ENCODE assay signal across 21 cellular contexts in the genomic region with DNA sequence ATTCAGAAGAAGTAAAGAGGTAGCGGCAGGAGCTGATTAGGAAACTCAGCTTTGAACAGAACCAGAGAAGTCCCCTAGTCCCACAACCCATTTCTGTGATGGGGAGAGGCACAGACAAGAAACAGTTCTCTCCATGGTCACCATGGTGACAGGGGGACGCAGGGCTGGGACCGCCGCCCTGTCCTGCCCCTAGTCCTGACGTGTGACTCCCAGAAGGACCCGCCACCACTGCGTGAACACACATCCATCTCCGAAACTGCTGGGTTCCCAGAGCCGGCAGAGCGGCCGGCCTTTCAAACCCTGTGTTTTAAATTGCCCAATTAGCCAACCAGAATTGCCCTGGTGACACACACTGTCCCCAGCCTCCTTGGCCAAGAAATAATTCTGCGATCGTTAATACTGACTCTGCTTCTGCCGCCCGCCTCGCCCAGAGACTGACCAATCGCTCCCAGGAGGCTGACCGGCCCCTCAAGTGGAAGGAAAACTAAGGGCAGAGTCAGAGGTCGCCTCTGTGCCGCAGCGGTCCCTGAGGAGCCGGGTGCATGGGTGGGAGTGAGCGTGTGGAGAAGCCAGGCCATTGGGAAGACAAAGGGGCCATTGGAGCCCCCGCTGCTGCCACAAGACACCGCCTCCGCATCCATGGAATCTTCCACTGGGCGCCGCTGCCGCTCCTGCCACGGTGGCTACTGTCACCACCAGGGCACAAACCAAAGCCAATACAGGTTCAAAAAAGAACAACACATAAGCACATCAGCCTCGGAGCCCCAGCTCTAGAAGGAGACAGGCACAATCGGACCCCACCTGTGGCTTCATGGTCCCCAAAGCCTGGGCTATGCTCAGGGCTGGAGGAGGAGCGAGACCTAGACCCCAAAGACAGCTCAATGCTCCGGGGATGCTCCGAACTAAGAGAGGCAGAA.
DNase-seq lines count a peak whose midpoint lies in the region; TF ChIP-seq lines count a peak whose summit lies in the region.
"Had no signal": no experiment of that assay in that cellular context is flagged by ENCODE, and none has a peak within 500 bp of the region (broad histone marks: within the 10 kb centered on the region; RNA-seq: fewer than 3 reads in every experiment).

No MANE protein-coding gene starts in this region.

- no peak overlapping the region for H2AK5ac ChIP-seq in trophoblast cell (ENCODE audit: low read length)

- H3K36me3 ChIP-seq in trophoblast cell (ENCODE audit: control insufficient read depth in 1 of 2, insufficient read depth in 2 of 2, low read length in 2 of 2): no peaks in the 10 kb centered on the region
- H3K36me3 ChIP-seq: Peyer's patch had no signal

- H4K8ac ChIP-seq in trophoblast cell (ENCODE audit: low read depth, low read length): no peak overlapping the region

- peaks cover 12 to 16% of the 10 kb centered on the region in 2 experiments for H3K4me1 ChIP-seq in trophoblast cell (ENCODE audit: control insufficient read depth in 1 of 2, insufficient read depth in 2 of 2, low read length in 2 of 2)
- H3K4me1 ChIP-seq: body of pancreas, parathyroid adenoma, Peyer's patch had no signal

- H3K27me3 ChIP-seq in trophoblast cell (ENCODE audit: insufficient read depth, low read length): no peaks in the 10 kb centered on the region
- H3K27me3 ChIP-seq: body of pancreas, Peyer's patch had no signal

- H3K4me1 Mint-ChIP-seq in CD14-positive monocyte: peaks cover 8% of the 10 kb centered on the region
- H3K4me1 Mint-ChIP-seq in activated CD4-positive, alpha-beta T cell treated with anti-CD3 and anti-CD28 coated beads, Interleukin-2, amount 10 ng/mL, durations not matched to agents 24 days and 14 days: no peaks in the 10 kb centered on the region
- H3K4me1 Mint-ChIP-seq: CD8-positive, alpha-beta memory T cell had no signal

- H4K91ac ChIP-seq in trophoblast cell (ENCODE audit: low read depth, low read length): peak overlapping the region; percentile 18

- peak overlapping the region; percentile 68 for H2BK12ac ChIP-seq in trophoblast cell (ENCODE audit: low read length)

- H3K4ac ChIP-seq in trophoblast cell (ENCODE audit: low read depth, low read length): no peak overlapping the region

- no CpG with 5 or more reads among the region's 35 CpGs for WGBS in trophoblast cell (ENCODE audit: extremely low coverage, insufficient coverage, insufficient read length)

- peak; percentile 25 for DNase-seq in COLO668 (lab: John Stamatoyannopoulos, UW; ENCODE audit: unreplicated experiment)
- no peak for DNase-seq in LNCaP clone FGC (ENCODE audit: low read depth)
- DNase-seq in iPS-NIHi7 (ENCODE audit: extremely low spot score): peak; percentile 52
- DNase-seq in trophoblast cell: no peak
- no peak for DNase-seq in CD14-positive monocyte (ENCODE audit: low spot score)
- DNase-seq in activated CD4-positive, alpha-beta T cell treated with anti-CD3 and anti-CD28 coated beads, Interleukin-2, amount 10 ng/mL, durations not matched to agents 24 days and 14 days: no peak
- DNase-seq in GDM1 (lab: John Stamatoyannopoulos, UW): no peak
- DNase-seq: activated CD4-positive, alpha-beta T cell treated with anti-CD3 and anti-CD28 coated beads for 1 hour; activated CD8-positive, alpha-beta memory T cell treated with anti-CD3 and anti-CD28 coated beads, Interleukin-2, amount 50 U/mL, for 4 hours; body of pancreas; DMS79 treated with DMSO at 0.1 percent for 48 hours; NCI-H1417 treated with DMSO at 0.1 percent for 48 hours; Peyer's patch; stimulated activated CD4-positive, alpha-beta T cell treated with anti-CD3 and anti-CD28 coated beads, Interleukin-4, amount 100 ng/mL, for 24 hours; T-helper 9 cell had no signal

- no peaks in the 10 kb centered on the region for H3K79me2 ChIP-seq in trophoblast cell (ENCODE audit: control insufficient read depth, insufficient read depth, low read length, poor library complexity)
- H3K79me2 ChIP-seq: parathyroid adenoma had no signal

- no peaks in the 10 kb centered on the region for H3K36me3 Mint-ChIP-seq in CD14-positive monocyte
- H3K36me3 Mint-ChIP-seq in activated CD4-positive, alpha-beta T cell treated with anti-CD3 and anti-CD28 coated beads, Interleukin-2, amount 10 ng/mL, durations not matched to agents 24 days and 14 days (ENCODE audit: low read depth): no peaks in the 10 kb centered on the region
- H3K36me3 Mint-ChIP-seq: CD8-positive, alpha-beta memory T cell had no signal

- TF ChIP-seq CTCF in LNCaP clone FGC (IDR thresholded peaks at IDR 0.05; ENCODE audit: control insufficient read depth, extremely low read depth, insufficient read depth): peak; percentile 23; the same call in 1 of the 2 replicates
- no peak for TF ChIP-seq CTCF in CD14-positive monocyte (IDR thresholded peaks at IDR 0.05)

- peaks cover 3% of the 10 kb centered on the region for H3K9me3 ChIP-seq in trophoblast cell (ENCODE audit: insufficient read depth, low read depth, low read length)
- H3K9me3 ChIP-seq: body of pancreas had no signal

- peaks cover 8% of the 10 kb centered on the region for H3K79me1 ChIP-seq in trophoblast cell (ENCODE audit: low read length)

- H3K9ac ChIP-seq in trophoblast cell (ENCODE audit: low read length): no peak overlapping the region
- H3K9ac ChIP-seq: parathyroid adenoma had no signal

- no peak overlapping the region for H3K23ac ChIP-seq in trophoblast cell (ENCODE audit: low read length)

- H3K27ac ChIP-seq in trophoblast cell (ENCODE audit: low read depth, low read length): no peak overlapping the region
- H3K27ac ChIP-seq: body of pancreas, coronary artery, parathyroid adenoma, Peyer's patch, SK-N-MC, skin epidermis had no signal

- intact Hi-C loops in CD14-positive monocyte (cut with micrococcal nuclease): no loop called here
- intact Hi-C loops in activated CD4-positive, alpha-beta T cell treated with anti-CD3 and anti-CD28 coated beads, Interleukin-2, amount 10 ng/mL, durations not matched to agents 24 days and 14 days (cut with micrococcal nuclease): no loop called here

- no peak overlapping the region for H3K4me3 ChIP-seq in LNCaP clone FGC (ENCODE audit: low read depth, low read length)
- H3K4me3 ChIP-seq in trophoblast cell (ENCODE audit: low read depth, low read length): no peak overlapping the region
- H3K4me3 ChIP-seq: body of pancreas, coronary artery, lung, Peyer's patch, SK-N-MC, skin epidermis had no signal

- peaks cover 0 to 14% (median 9%) of the 10 kb centered on the region in 7 donors for H3K9me3 Mint-ChIP-seq in CD14-positive monocyte
- H3K9me3 Mint-ChIP-seq in activated CD4-positive, alpha-beta T cell treated with anti-CD3 and anti-CD28 coated beads, Interleukin-2, amount 10 ng/mL, durations not matched to agents 24 days and 14 days: no peaks in the 10 kb centered on the region

- H2BK120ac ChIP-seq in trophoblast cell (ENCODE audit: insufficient read depth, low read length, poor library complexity): no peak overlapping the region

- H4K12ac ChIP-seq in trophoblast cell (ENCODE audit: low read depth, low read length): no peak overlapping the region

- H3K4me3 Mint-ChIP-seq in CD14-positive monocyte: no peak overlapping the region
- H3K4me3 Mint-ChIP-seq in activated CD4-positive, alpha-beta T cell treated with anti-CD3 and anti-CD28 coated beads, Interleukin-2, amount 10 ng/mL, durations not matched to agents 24 days and 14 days: no peak overlapping the region
- H3K4me3 Mint-ChIP-seq: CD8-positive, alpha-beta memory T cell had no signal

- no peak overlapping the region for H2AFZ ChIP-seq in trophoblast cell (ENCODE audit: insufficient read depth, low read length, poor library complexity)
- H2AFZ ChIP-seq: parathyroid adenoma had no signal

- no peak overlapping the region for H2BK5ac ChIP-seq in trophoblast cell (ENCODE audit: low read depth, low read length, poor library complexity)

- no peak overlapping the region for H3K18ac ChIP-seq in trophoblast cell (ENCODE audit: low read length)

- peak overlapping the region in 2 of 7 donors; percentile 10 to 52 for H3K27ac Mint-ChIP-seq in CD14-positive monocyte
- H3K27ac Mint-ChIP-seq in activated CD4-positive, alpha-beta T cell treated with anti-CD3 and anti-CD28 coated beads, Interleukin-2, amount 10 ng/mL, durations not matched to agents 24 days and 14 days: no peak overlapping the region
- H3K27ac Mint-ChIP-seq: CD8-positive, alpha-beta memory T cell had no signal

- H3K27me3 Mint-ChIP-seq in CD14-positive monocyte (ENCODE audit: low read depth in 3 of 3): peaks cover 15 to 29% (median 21%) of the 10 kb centered on the region in 3 donors
- H3K27me3 Mint-ChIP-seq in activated CD4-positive, alpha-beta T cell treated with anti-CD3 and anti-CD28 coated beads, Interleukin-2, amount 10 ng/mL, durations not matched to agents 24 days and 14 days: peaks cover 3% of the 10 kb centered on the region

- H3K14ac ChIP-seq in trophoblast cell (ENCODE audit: low read length): no peak overlapping the region

- H3K4me2 ChIP-seq in trophoblast cell (ENCODE audit: low read length): no peak overlapping the region

Comparison
In these comparisons a context has a peak if more than half of its experiments do, and no peak if none do; other contexts are left out.
1. DNase-seq: peak in COLO668 (single experiment) and iPS-NIHi7 (single experiment); none in LNCaP clone FGC (single experiment), trophoblast cell (0 of 2), CD14-positive monocyte (single experiment), activated CD4-positive, alpha-beta T cell treated with anti-CD3 and anti-CD28 coated beads, Interleukin-2, amount 10 ng/mL, durations not matched to agents 24 days and 14 days (single experiment) and GDM1 (single experiment).